30 cellular contexts compared by ENCODE assay signal in the genomic region with DNA sequence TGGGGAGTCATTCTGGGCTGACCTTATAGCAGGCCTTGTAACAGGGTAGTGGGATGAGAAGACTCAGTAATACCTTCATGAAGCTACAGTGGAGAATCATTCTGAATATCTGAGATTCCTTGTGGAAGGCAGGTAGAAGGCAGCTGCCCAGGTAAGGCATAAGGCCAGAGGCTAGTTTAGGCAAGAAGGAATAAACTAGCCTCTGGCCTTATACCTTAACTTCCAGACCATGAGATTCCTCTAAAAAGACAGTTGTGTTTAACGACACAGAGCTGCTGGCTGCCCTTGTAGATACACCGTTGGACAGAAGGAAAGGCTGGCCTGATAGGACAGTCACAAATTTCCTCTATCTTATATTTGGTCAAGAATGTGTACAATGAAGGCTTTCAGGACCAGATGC.
"Had no signal": no experiment of that assay in that cellular context is flagged by ENCODE, and none has a peak within 500 bp of the region (broad histone marks: within the 10 kb centered on the region; RNA-seq: fewer than 3 reads in every experiment).

No MANE protein-coding gene starts in this region.

- H3K36me3 ChIP-seq: brain microvascular endothelial cell, SJCRH30 had no signal

- ATAC-seq: activated CD8-positive, alpha-beta T cell treated with anti-CD3 and anti-CD28 coated beads for 36 hours; activated T-cell treated with anti-CD3 and anti-CD28 coated beads, Interleukin-2, amount 50 U/mL, for 72 hours; activated T-helper 17 cell treated with anti-CD3 and anti-CD28 coated beads, Interleukin-2, amount 50 U/mL, for 72 hours had no signal

- H3K27ac ChIP-seq: brain microvascular endothelial cell, SJCRH30, SK-N-MC had no signal

- H3K36me3 Mint-ChIP-seq: activated naive CD8-positive, alpha-beta T cell treated with anti-CD3 and anti-CD28 coated beads for 36 hours; IgD-negative memory B cell had no signal

- H3K27me3 ChIP-seq: brain microvascular endothelial cell, SJCRH30 had no signal

- H3K4me3 Mint-ChIP-seq: activated CD4-positive, alpha-beta T cell treated with anti-CD3 and anti-CD28 coated beads, Interleukin-2, amount 10 ng/mL, durations not matched to agents 24 days and 14 days; activated CD8-positive, alpha-beta T cell treated with anti-CD3 and anti-CD28 coated beads for 36 hours; activated naive CD8-positive, alpha-beta T cell treated with anti-CD3 and anti-CD28 coated beads for 36 hours; activated T-cell treated with anti-CD3 and anti-CD28 coated beads, Interleukin-2, amount 50 U/mL, for 72 hours; activated T-helper 17 cell treated with anti-CD3 and anti-CD28 coated beads, Interleukin-2, amount 50 U/mL, for 72 hours; IgD-negative memory B cell; T-helper 1 cell treated with Interleukin-12 subunit alpha and Interleukin-12 subunit beta and Interleukin-4 antibody, amounts not matched to agents 30 μg/mL and 1 μg/mL, for 36 hours; T-helper 2 cell treated with Interferon-gamma antibody and Interleukin-4, amounts not matched to agents 5 μg/mL and 100 μg/mL, for 36 hours had no signal

- H3K9me3 ChIP-seq: SJCRH30 had no signal

- H3K27me3 Mint-ChIP-seq: activated CD4-positive, alpha-beta T cell treated with anti-CD3 and anti-CD28 coated beads, Interleukin-2, amount 10 ng/mL, durations not matched to agents 24 days and 14 days; activated CD8-positive, alpha-beta T cell treated with anti-CD3 and anti-CD28 coated beads for 36 hours; activated naive CD8-positive, alpha-beta T cell treated with anti-CD3 and anti-CD28 coated beads for 36 hours; activated T-helper 17 cell treated with anti-CD3 and anti-CD28 coated beads, Interleukin-2, amount 50 U/mL, for 72 hours; IgD-negative memory B cell had no signal

- H3K4me3 ChIP-seq: SJCRH30, SK-N-MC had no signal

- DNase-seq: activated CD4-positive, alpha-beta T cell treated with anti-CD3 and anti-CD28 coated beads, Interleukin-2, amount 10 ng/mL, durations not matched to agents 24 days and 14 days; activated CD4-positive, alpha-beta T cell treated with anti-CD3 and anti-CD28 coated beads, Interleukin-2, amount 50 U/mL, for 4 hours; activated CD8-positive, alpha-beta T cell treated with anti-CD3 and anti-CD28 coated beads for 36 hours; activated effector memory CD4-positive, alpha-beta T cell treated with anti-CD3 and anti-CD28 coated beads, Interleukin-2, amount 50 U/mL, for 16 hours; activated naive CD4-positive, alpha-beta T cell; activated naive CD4-positive, alpha-beta T cell treated with anti-CD3 and anti-CD28 coated beads, Interleukin-2, amount 50 U/mL, for 16 hours; activated naive CD8-positive, alpha-beta T cell treated with anti-CD3 and anti-CD28 coated beads for 36 hours; activated T-cell treated with anti-CD3 and anti-CD28 coated beads, Interleukin-2, amount 50 U/mL, for 1 hour; activated T-cell treated with anti-CD3 and anti-CD28 coated beads, Interleukin-2, amount 50 U/mL, for 72 hours; amniotic stem cell; aorta; brain microvascular endothelial cell; Karpas-422; KBM-7; NCI-H1048; NCI-H1105 treated with DMSO at 0.1 percent for 48 hours; NCI-H1436; NCI-H1694 treated with DMSO at 0.1 percent for 48 hours; NCI-H2029; NCI-H345; NCI-H524 treated with DMSO at 0.1 percent for 48 hours; NK-92 treated with Interleukin-12 subunit alpha and Interleukin-12 subunit beta, amount 100 ng/mL, for 24 hours; OCI-M1; SHP77; SJCRH30 had no signal

- H3K4me1 Mint-ChIP-seq: activated CD4-positive, alpha-beta T cell treated with anti-CD3 and anti-CD28 coated beads, Interleukin-2, amount 10 ng/mL, durations not matched to agents 24 days and 14 days; activated naive CD8-positive, alpha-beta T cell treated with anti-CD3 and anti-CD28 coated beads for 36 hours; activated T-helper 17 cell treated with anti-CD3 and anti-CD28 coated beads, Interleukin-2, amount 50 U/mL, for 72 hours; IgD-negative memory B cell had no signal

- H3K27ac Mint-ChIP-seq: activated CD4-positive, alpha-beta T cell treated with anti-CD3 and anti-CD28 coated beads, Interleukin-2, amount 10 ng/mL, durations not matched to agents 24 days and 14 days; activated CD8-positive, alpha-beta T cell treated with anti-CD3 and anti-CD28 coated beads for 36 hours; activated naive CD8-positive, alpha-beta T cell treated with anti-CD3 and anti-CD28 coated beads for 36 hours; activated T-cell treated with anti-CD3 and anti-CD28 coated beads, Interleukin-2, amount 50 U/mL, for 72 hours; activated T-helper 17 cell treated with anti-CD3 and anti-CD28 coated beads, Interleukin-2, amount 50 U/mL, for 72 hours; IgD-negative memory B cell; T-helper 1 cell treated with Interleukin-12 subunit alpha and Interleukin-12 subunit beta and Interleukin-4 antibody, amounts not matched to agents 30 μg/mL and 1 μg/mL, for 36 hours; T-helper 2 cell treated with Interferon-gamma antibody and Interleukin-4, amounts not matched to agents 5 μg/mL and 100 μg/mL, for 36 hours had no signal
